8 cellular contexts compared by ENCODE assay signal in genomic region chr6:13327691-13328075, GRCh38. TPM values are rescaled to one million over a fixed set of nuclear protein-coding genes. Genes with fewer than 3 reads are reported as not detected.
DNase-seq lines count a peak whose midpoint lies in the region; ATAC-seq and TF ChIP-seq lines count a peak whose summit lies in the region.

No MANE protein-coding gene starts in this region.

- H3K27ac ChIP-seq in RWPE1 (peak overlapping the region; percentile 94), esophagus (ENCODE audit: low read depth in 2 of 2, low read length in 1 of 2) (peak overlapping the region; percentile 98 to 100), parathyroid adenoma (peak overlapping the region; percentile 87)

- H3K27me3 ChIP-seq in esophagus (ENCODE audit: control insufficient read depth in 1 of 2, insufficient read depth in 2 of 2, low read length in 2 of 2): no peaks in the 10 kb centered on the region
- H3K27me3 ChIP-seq in parathyroid adenoma (ENCODE audit: control insufficient read depth, insufficient read depth, low read length): no peaks in the 10 kb centered on the region

- H3K36me3 ChIP-seq in esophagus (ENCODE audit: control insufficient read depth in 2 of 2, insufficient read depth in 2 of 2, low read length in 1 of 2) (no peaks in the 10 kb centered on the region), parathyroid adenoma (ENCODE audit: control insufficient read depth, insufficient read depth, low read length) (no peaks in the 10 kb centered on the region)

- peaks cover 29% of the 10 kb centered on the region for H3K4me1 Mint-ChIP-seq in activated CD4-positive, alpha-beta T cell treated with anti-CD3 and anti-CD28 coated beads, Interleukin-2, amount 10 ng/mL, durations not matched to agents 7 days and 5 days

- no peaks in the 10 kb centered on the region for H3K9me3 Mint-ChIP-seq in activated CD4-positive, alpha-beta T cell treated with anti-CD3 and anti-CD28 coated beads, Interleukin-2, amount 10 ng/mL, durations not matched to agents 7 days and 5 days

- H3K4me3 Mint-ChIP-seq in activated CD4-positive, alpha-beta T cell treated with anti-CD3 and anti-CD28 coated beads, Interleukin-2, amount 10 ng/mL, durations not matched to agents 7 days and 5 days: peak overlapping the region; percentile 91

- H3K4me3 ChIP-seq in esophagus (ENCODE audit: low read depth in 1 of 2, low read length in 2 of 2) (peak overlapping the region; percentile 81 to 87), parathyroid adenoma (ENCODE audit: low read depth, low read length) (peak overlapping the region; percentile 91)

- no peak for DNase-seq in activated CD4-positive, alpha-beta T cell treated with anti-CD3 and anti-CD28 coated beads, Interleukin-2, amount 10 ng/mL, durations not matched to agents 7 days and 5 days
- DNase-seq in activated CD4-positive, alpha-beta T cell treated with anti-CD3 and anti-CD28 coated beads, Interleukin-2, amount 50 U/mL, for 1 hour: no peak
- peak; percentile 4 for DNase-seq in RWPE1 (ENCODE audit: low spot score)

- peak overlapping the region; percentile 98 for H2AFZ ChIP-seq in parathyroid adenoma

- H3K9me3 ChIP-seq in esophagus (ENCODE audit: control insufficient read depth in 2 of 2, insufficient read depth in 1 of 2, low read depth in 1 of 2, low read length in 1 of 2) (no peaks in the 10 kb centered on the region), parathyroid adenoma (ENCODE audit: control insufficient read depth, low read length) (no peaks in the 10 kb centered on the region)

- no peak for TF ChIP-seq CTCF in RWPE1 (conservative IDR thresholded peaks at IDR 0.05; ENCODE audit: low read depth)
- no peak for TF ChIP-seq CTCF in parathyroid adenoma (IDR thresholded peaks at IDR 0.05)

- peak overlapping the region; percentile 98 for H3K4me2 ChIP-seq in parathyroid adenoma (ENCODE audit: low read length)

- ATAC-seq in GM18498 (IDR thresholded peaks at IDR 0.05; ENCODE audit: unreplicated experiment): no peak
- no peak for ATAC-seq in HG03565 (IDR thresholded peaks at IDR 0.05; ENCODE audit: unreplicated experiment)
- ATAC-seq in HG02885 (IDR thresholded peaks at IDR 0.05; ENCODE audit: poor library complexity, unreplicated experiment): no peak

- H3K9ac ChIP-seq in parathyroid adenoma: no peak overlapping the region

- peak overlapping the region; percentile 97 for H3K27ac Mint-ChIP-seq in activated CD4-positive, alpha-beta T cell treated with anti-CD3 and anti-CD28 coated beads, Interleukin-2, amount 10 ng/mL, durations not matched to agents 7 days and 5 days

- POLR2A ChIA-PET in activated CD4-positive, alpha-beta T cell treated with anti-CD3 and anti-CD28 coated beads, Interleukin-2, amount 10 ng/mL, durations not matched to agents 7 days and 5 days (lab: Charles Lee): no interaction called here
- POLR2A ChIA-PET in RWPE1 (lab: Yijun Ruan, JAX; ENCODE audit: low non-redundant PET): interaction anchor here (0.8 to 1.2 kb wide), 2 partner anchors 13 to 317 kb away, joined by 3 to 4 read pairs; no protein-coding TSS in a partner anchor

- peaks cover 15% of the 10 kb centered on the region for H3K36me3 Mint-ChIP-seq in activated CD4-positive, alpha-beta T cell treated with anti-CD3 and anti-CD28 coated beads, Interleukin-2, amount 10 ng/mL, durations not matched to agents 7 days and 5 days (ENCODE audit: low read depth)

- no peaks in the 10 kb centered on the region for H3K27me3 Mint-ChIP-seq in activated CD4-positive, alpha-beta T cell treated with anti-CD3 and anti-CD28 coated beads, Interleukin-2, amount 10 ng/mL, durations not matched to agents 7 days and 5 days

- H3K4me1 ChIP-seq in esophagus (ENCODE audit: control insufficient read depth in 2 of 2, insufficient read depth in 2 of 2, low read length in 1 of 2) (no peaks in the 10 kb centered on the region), parathyroid adenoma (peaks cover 4% of the 10 kb centered on the region)

- H3K79me2 ChIP-seq in parathyroid adenoma: no peaks in the 10 kb centered on the region

- 1% methylated on average over 10 of the region's 10 CpGs for WGBS in esophagus, 2 donors

- CTCF ChIA-PET in activated CD4-positive, alpha-beta T cell treated with anti-CD3 and anti-CD28 coated beads, Interleukin-2, amount 10 ng/mL, durations not matched to agents 7 days and 5 days (lab: Charles Lee): interaction anchor here (0.8 to 1.6 kb wide), 5 partner anchors 17 to 287 kb away, joined by 3 to 12 read pairs (median 4); partner anchors contain the start of genes NOL7 and SIRT5
- CTCF ChIA-PET in RWPE1 (lab: Yijun Ruan, JAX): interaction anchor here (0.7 kb wide), 2 partner anchors 70 to 1167 kb away, joined by 3 to 4 read pairs; no protein-coding TSS in a partner anchor

RNA-seq across cellular contexts. Expression of gene TBC1D7, which starts 0.7 kb away (rescaled TPM):
- 10 to 100 TPM; 18.1 to 20.0 TPM for total RNA-seq in activated CD4-positive, alpha-beta T cell treated with anti-CD3 and anti-CD28 coated beads, Interleukin-2, amount 10 ng/mL, durations not matched to agents 7 days and 5 days
- polyA plus RNA-seq in esophagus: 10 to 100 TPM in 1 of 2 donors, 1 to 10 TPM in 1; 7.7 to 16.9 TPM
